Comparison of ENCODE assay signal across 24 cellular contexts in genomic region chr6:88383183-88383582, GRCh38.
DNase-seq lines count a peak whose midpoint lies in the region; ATAC-seq and TF ChIP-seq lines count a peak whose summit lies in the region.
"Had no signal": no experiment of that assay in that cellular context is flagged by ENCODE, and none has a peak within 500 bp of the region (broad histone marks: within the 10 kb centered on the region; RNA-seq: fewer than 3 reads in every experiment).

No MANE protein-coding gene starts in this region.

- H3K9me3 ChIP-seq in trophoblast cell (ENCODE audit: insufficient read depth, low read depth, low read length) (no peaks in the 10 kb centered on the region), GM23248 (ENCODE audit: low read depth) (no peaks in the 10 kb centered on the region)
- H3K9me3 ChIP-seq: A549; BE2C; BLaER1 treated with 17β-estradiol and CSF1 and Interleukin-3, amounts not matched to agents 10 nM and 100 nM had no signal

- in situ Hi-C loops in brain microvascular endothelial cell (cut with HindIII; ENCODE audit: low pct_ligation_motif_present, low sequenced_read_pairs) (no loop called here), GM23248 (cut with MboI) (no loop called here)

- H3K18ac ChIP-seq in trophoblast cell (ENCODE audit: low read length) = no peak overlapping the region
- no peak overlapping the region for H3K18ac ChIP-seq in mesendoderm (ENCODE audit: low read length)

- H2AFZ ChIP-seq in GM23338 = no peak overlapping the region
- H2AFZ ChIP-seq in trophoblast cell (ENCODE audit: insufficient read depth, low read length, poor library complexity) = no peak overlapping the region
- no peak overlapping the region for H2AFZ ChIP-seq in GM23248

- TF ChIP-seq CTCF in GM23338 (conservative IDR thresholded peaks at IDR 0.05; ENCODE audit: low read depth in 2 of 2) (no peak), brain microvascular endothelial cell (IDR thresholded peaks at IDR 0.05; ENCODE audit: low read depth, low read length, missing control alignments) (no peak)

- no peaks in the 10 kb centered on the region for H3K36me3 ChIP-seq in GM23338 (ENCODE audit: insufficient read depth)
- no peaks in the 10 kb centered on the region for H3K36me3 ChIP-seq in brain microvascular endothelial cell (replicated peaks)
- H3K36me3 ChIP-seq in trophoblast cell (ENCODE audit: control insufficient read depth in 1 of 2, insufficient read depth in 2 of 2, low read length in 2 of 2) = no peaks in the 10 kb centered on the region
- no peaks in the 10 kb centered on the region for H3K36me3 ChIP-seq in mesendoderm (ENCODE audit: control insufficient read depth, insufficient read depth, low read length)
- H3K36me3 ChIP-seq in GM23248 (ENCODE audit: low read depth) = no peaks in the 10 kb centered on the region
- H3K36me3 ChIP-seq: BE2C; BLaER1 treated with 17β-estradiol and CSF1 and Interleukin-3, amounts not matched to agents 10 nM and 100 nM; HAP-1 had no signal

- H3K4me3 ChIP-seq in GM23338 (no peak overlapping the region), brain microvascular endothelial cell (ENCODE audit: low read depth, low read length) (no peak overlapping the region), trophoblast cell (ENCODE audit: low read depth, low read length) (no peak overlapping the region), mesendoderm (ENCODE audit: low read length) (no peak overlapping the region), GM23248 (no peak overlapping the region)
- H3K4me3 ChIP-seq: A549; BLaER1 treated with 17β-estradiol and CSF1 and Interleukin-3, amounts not matched to agents 10 nM and 100 nM; GM12878; HAP-1 had no signal

- H3K14ac ChIP-seq in trophoblast cell (ENCODE audit: low read length) = no peak overlapping the region

- H4K91ac ChIP-seq in trophoblast cell (ENCODE audit: low read depth, low read length) = no peak overlapping the region

- H3F3A ChIP-seq in GM23338 (replicated peaks; ENCODE audit: low read depth) (no peaks in the 10 kb centered on the region), GM23248 (ENCODE audit: insufficient read depth) (peaks cover 13% of the 10 kb centered on the region; the same call in 1 of the 2 replicates)

- no peak overlapping the region for H4K5ac ChIP-seq in mesendoderm (ENCODE audit: low read length)

- H4K20me1 ChIP-seq in GM23338 (replicated peaks; ENCODE audit: insufficient read depth) (no peaks in the 10 kb centered on the region), GM23248 (ENCODE audit: insufficient read depth) (no peaks in the 10 kb centered on the region)
- H4K20me1 ChIP-seq: BLaER1 treated with 17β-estradiol and CSF1 and Interleukin-3, amounts not matched to agents 10 nM and 100 nM had no signal

- H3K27ac ChIP-seq in GM23338 (ENCODE audit: low read depth) (no peak overlapping the region), brain microvascular endothelial cell (no peak overlapping the region), trophoblast cell (ENCODE audit: low read depth, low read length) (no peak overlapping the region), mesendoderm (ENCODE audit: low read depth, low read length) (no peak overlapping the region), GM23248 (no peak overlapping the region)
- H3K27ac ChIP-seq: A549; BLaER1 treated with 17β-estradiol and CSF1 and Interleukin-3, amounts not matched to agents 10 nM and 100 nM had no signal

- H2BK5ac ChIP-seq in trophoblast cell (ENCODE audit: low read depth, low read length, poor library complexity) = no peak overlapping the region
- no peak overlapping the region for H2BK5ac ChIP-seq in mesendoderm (ENCODE audit: low read length)

- H2BK120ac ChIP-seq in trophoblast cell (ENCODE audit: insufficient read depth, low read length, poor library complexity) = no peak overlapping the region
- H2BK120ac ChIP-seq in mesendoderm (ENCODE audit: low read depth, low read length) = no peak overlapping the region

- no peak overlapping the region for H4K8ac ChIP-seq in trophoblast cell (ENCODE audit: low read depth, low read length)
- no peak overlapping the region for H4K8ac ChIP-seq in mesendoderm (ENCODE audit: low read depth, low read length)

- no peak overlapping the region for H3K9ac ChIP-seq in trophoblast cell (ENCODE audit: low read length)
- H3K9ac ChIP-seq in mesendoderm (ENCODE audit: low read length) = no peak overlapping the region
- no peak overlapping the region for H3K9ac ChIP-seq in GM23248
- H3K9ac ChIP-seq: BLaER1 treated with 17β-estradiol and CSF1 and Interleukin-3, amounts not matched to agents 10 nM and 100 nM had no signal

- H3K36me3 Mint-ChIP-seq in GM23338 (ENCODE audit: low read depth) = no peaks in the 10 kb centered on the region
- H3K36me3 Mint-ChIP-seq: CD14-positive monocyte; CD8-positive, alpha-beta memory T cell had no signal

- H3K79me1 ChIP-seq in trophoblast cell (ENCODE audit: low read length) (no peaks in the 10 kb centered on the region), mesendoderm (ENCODE audit: low read length) (no peaks in the 10 kb centered on the region)

- peaks cover 9% of the 10 kb centered on the region for H3K4me1 Mint-ChIP-seq in GM23338
- H3K4me1 Mint-ChIP-seq: CD8-positive, alpha-beta memory T cell had no signal

- no peak overlapping the region for H4K12ac ChIP-seq in trophoblast cell (ENCODE audit: low read depth, low read length)

- H2AK5ac ChIP-seq in trophoblast cell (ENCODE audit: low read length) (no peak overlapping the region), mesendoderm (ENCODE audit: low read length) (no peak overlapping the region)

- H3K27me3 ChIP-seq in GM23338 (ENCODE audit: insufficient read depth) (no peaks in the 10 kb centered on the region), brain microvascular endothelial cell (replicated peaks) (no peaks in the 10 kb centered on the region), trophoblast cell (ENCODE audit: insufficient read depth, low read length) (no peaks in the 10 kb centered on the region), mesendoderm (ENCODE audit: insufficient read depth, low read length, poor library complexity) (no peaks in the 10 kb centered on the region), GM23248 (replicated peaks; ENCODE audit: insufficient read depth) (no peaks in the 10 kb centered on the region)
- H3K27me3 ChIP-seq: BE2C; BLaER1 treated with 17β-estradiol and CSF1 and Interleukin-3, amounts not matched to agents 10 nM and 100 nM had no signal

- H3K27me3 Mint-ChIP-seq in GM23338 (ENCODE audit: insufficient read depth, low read depth, poor library complexity) = peaks cover 3% of the 10 kb centered on the region

- no peak overlapping the region for H3K56ac ChIP-seq in mesendoderm (ENCODE audit: low read length)

- H3K79me2 ChIP-seq in GM23338 (replicated peaks; ENCODE audit: insufficient read depth) (no peaks in the 10 kb centered on the region), trophoblast cell (ENCODE audit: control insufficient read depth, insufficient read depth, low read length, poor library complexity) (no peaks in the 10 kb centered on the region), mesendoderm (ENCODE audit: control insufficient read depth, insufficient read depth, low read length) (no peaks in the 10 kb centered on the region), GM23248 (ENCODE audit: insufficient read depth) (no peaks in the 10 kb centered on the region)

- H3K23ac ChIP-seq in trophoblast cell (ENCODE audit: low read length) = no peak overlapping the region
- no peak overlapping the region for H3K23ac ChIP-seq in mesendoderm (ENCODE audit: low read length)

- no peak overlapping the region for H2BK15ac ChIP-seq in mesendoderm (replicated peaks; ENCODE audit: low read depth)

- peaks cover 7% of the 10 kb centered on the region; the same call in 1 of the 2 replicates for H3K9me2 ChIP-seq in GM23338 (ENCODE audit: insufficient read depth)
- H3K9me2 ChIP-seq in GM23248 (ENCODE audit: insufficient read depth) = no peaks in the 10 kb centered on the region

- H3K27ac Mint-ChIP-seq in GM23338 = no peak overlapping the region
- H3K27ac Mint-ChIP-seq: CD14-positive monocyte; CD4-positive, alpha-beta T cell; CD8-positive, alpha-beta memory T cell; HFFc6 had no signal

- H3K4me2 ChIP-seq in GM23338 (0 out of 2 replicates have a peak overlapping the region, but pooled peaks have one; percentile 0), trophoblast cell (ENCODE audit: low read length) (no peak overlapping the region), mesendoderm (ENCODE audit: low read length) (no peak overlapping the region), GM23248 (ENCODE audit: unreplicated experiment) (no peak overlapping the region)
- H3K4me2 ChIP-seq: A549; BLaER1 treated with 17β-estradiol and CSF1 and Interleukin-3, amounts not matched to agents 10 nM and 100 nM had no signal

- H3K4me1 ChIP-seq in GM23338 (ENCODE audit: insufficient read depth) (peaks cover 22% of the 10 kb centered on the region), trophoblast cell (ENCODE audit: control insufficient read depth in 1 of 2, insufficient read depth in 2 of 2, low read length in 2 of 2) (no peaks in the 10 kb centered on the region), mesendoderm (ENCODE audit: control insufficient read depth, low read depth, low read length) (peaks cover 2% of the 10 kb centered on the region), GM23248 (ENCODE audit: insufficient read depth) (peaks cover 19% of the 10 kb centered on the region)
- H3K4me1 ChIP-seq: BE2C had no signal

- no peak for ATAC-seq in GM23338
- ATAC-seq: A549, GM12878 had no signal

- WGBS in trophoblast cell (ENCODE audit: extremely low coverage, insufficient coverage, insufficient read length) = no CpG with 5 or more reads among the region's 2 CpGs
- no CpG with 5 or more reads among the region's 2 CpGs for WGBS in mesendoderm (ENCODE audit: extremely low coverage, insufficient coverage, low lambda C conversion rate)
- 89 to 93% methylated on average over 2 of the region's 2 CpGs for WGBS in GM23248 (ENCODE audit: low coverage in 1 of 2, low lambda C conversion rate in 2 of 2, missing lambda C conversion rate in 2 of 2), 2 experiments

- no peaks in the 10 kb centered on the region; the same call in 2 of the 3 replicates for H3K9me3 Mint-ChIP-seq in GM23338
- H3K9me3 Mint-ChIP-seq: CD4-positive, alpha-beta T cell had no signal

- H3K4ac ChIP-seq in trophoblast cell (ENCODE audit: low read depth, low read length) (no peak overlapping the region), mesendoderm (ENCODE audit: low read depth, low read length) (no peak overlapping the region)

- DNase-seq in EH (ENCODE audit: low read depth) = peak; percentile 47
- DNase-seq in GM23338 (ENCODE audit: low spot score) = no peak
- DNase-seq in brain microvascular endothelial cell = peak; percentile 49
- peak; percentile 9 to 43 for DNase-seq in trophoblast cell
- no peak for DNase-seq in putamen (ENCODE audit: low spot score)
- no peak for DNase-seq in mesendoderm
- no peak for DNase-seq in GM23248
- DNase-seq: 8988T; ACHN; AML-193; BE2C; Calu3; CD4-positive, alpha-beta T cell; CD8-positive, alpha-beta memory T cell; DMS53; DMS79 treated with DMSO at 0.1 percent for 48 hours; GDM1; GOT3; HFFc6 had no signal

- H3K4me3 Mint-ChIP-seq in GM23338 = no peak overlapping the region
- H3K4me3 Mint-ChIP-seq: CD14-positive monocyte; CD4-positive, alpha-beta T cell; CD8-positive, alpha-beta memory T cell; HFFc6 had no signal

- H2BK12ac ChIP-seq in trophoblast cell (ENCODE audit: low read length) = no peak overlapping the region

Comparison
In these comparisons a context has a peak if more than half of its experiments do, and no peak if none do; other contexts are left out.
1. DNase-seq: peak in EH (single experiment), brain microvascular endothelial cell (single experiment) and trophoblast cell (2 of 2); none in GM23338 (single experiment), putamen (single experiment), mesendoderm (single experiment) and GM23248 (single experiment).